In the genomic region with DNA sequence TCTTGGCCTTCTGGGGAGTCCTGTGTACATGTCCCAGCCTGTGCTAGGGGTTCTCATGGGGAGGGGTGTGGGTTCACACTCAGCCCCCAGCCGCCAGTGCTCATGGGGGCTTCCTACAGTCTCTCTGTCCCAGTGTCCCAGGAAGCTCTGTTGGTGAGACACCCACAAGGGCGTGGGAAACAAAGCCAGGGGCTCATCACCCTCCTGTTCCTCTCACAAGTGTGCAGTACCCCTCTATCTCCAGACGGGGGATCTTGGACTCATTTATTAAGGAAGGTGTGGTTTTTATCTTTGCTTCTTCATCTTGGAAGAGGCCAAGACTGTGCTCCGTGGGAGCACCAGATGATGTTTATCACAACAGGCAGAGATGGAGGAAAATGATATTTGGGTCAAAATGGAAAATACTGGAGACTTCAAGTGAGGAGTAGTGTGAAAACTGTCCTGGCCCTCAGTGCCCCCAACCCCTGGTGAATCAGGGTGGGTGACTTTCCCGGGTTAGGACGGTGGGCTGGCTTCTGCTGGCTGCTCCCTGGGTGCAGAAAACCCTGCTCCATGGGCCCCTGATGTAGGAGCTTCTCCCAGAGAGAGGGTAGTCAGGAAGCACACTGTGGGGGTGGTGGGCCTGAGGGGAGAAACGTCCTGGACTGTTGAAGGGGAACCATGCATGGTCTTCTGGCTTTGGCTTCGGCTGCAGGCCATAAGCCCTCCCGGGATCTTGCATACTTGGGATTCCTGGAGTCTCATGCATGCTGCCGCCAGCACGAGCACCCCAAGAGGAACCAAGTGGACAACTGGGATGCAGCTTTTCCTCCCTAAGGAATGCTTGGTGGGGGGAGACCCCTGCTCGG, we compare ENCODE assay signal across 1 cellular context.
TF ChIP-seq lines count a peak whose summit lies in the region.

No MANE protein-coding gene starts in this region.

TF ChIP-seq in GM23338, 12 proteins besides CTCF, POLR2A, EP300 and RAD21:
- TF ChIP-seq, protein P1, sequence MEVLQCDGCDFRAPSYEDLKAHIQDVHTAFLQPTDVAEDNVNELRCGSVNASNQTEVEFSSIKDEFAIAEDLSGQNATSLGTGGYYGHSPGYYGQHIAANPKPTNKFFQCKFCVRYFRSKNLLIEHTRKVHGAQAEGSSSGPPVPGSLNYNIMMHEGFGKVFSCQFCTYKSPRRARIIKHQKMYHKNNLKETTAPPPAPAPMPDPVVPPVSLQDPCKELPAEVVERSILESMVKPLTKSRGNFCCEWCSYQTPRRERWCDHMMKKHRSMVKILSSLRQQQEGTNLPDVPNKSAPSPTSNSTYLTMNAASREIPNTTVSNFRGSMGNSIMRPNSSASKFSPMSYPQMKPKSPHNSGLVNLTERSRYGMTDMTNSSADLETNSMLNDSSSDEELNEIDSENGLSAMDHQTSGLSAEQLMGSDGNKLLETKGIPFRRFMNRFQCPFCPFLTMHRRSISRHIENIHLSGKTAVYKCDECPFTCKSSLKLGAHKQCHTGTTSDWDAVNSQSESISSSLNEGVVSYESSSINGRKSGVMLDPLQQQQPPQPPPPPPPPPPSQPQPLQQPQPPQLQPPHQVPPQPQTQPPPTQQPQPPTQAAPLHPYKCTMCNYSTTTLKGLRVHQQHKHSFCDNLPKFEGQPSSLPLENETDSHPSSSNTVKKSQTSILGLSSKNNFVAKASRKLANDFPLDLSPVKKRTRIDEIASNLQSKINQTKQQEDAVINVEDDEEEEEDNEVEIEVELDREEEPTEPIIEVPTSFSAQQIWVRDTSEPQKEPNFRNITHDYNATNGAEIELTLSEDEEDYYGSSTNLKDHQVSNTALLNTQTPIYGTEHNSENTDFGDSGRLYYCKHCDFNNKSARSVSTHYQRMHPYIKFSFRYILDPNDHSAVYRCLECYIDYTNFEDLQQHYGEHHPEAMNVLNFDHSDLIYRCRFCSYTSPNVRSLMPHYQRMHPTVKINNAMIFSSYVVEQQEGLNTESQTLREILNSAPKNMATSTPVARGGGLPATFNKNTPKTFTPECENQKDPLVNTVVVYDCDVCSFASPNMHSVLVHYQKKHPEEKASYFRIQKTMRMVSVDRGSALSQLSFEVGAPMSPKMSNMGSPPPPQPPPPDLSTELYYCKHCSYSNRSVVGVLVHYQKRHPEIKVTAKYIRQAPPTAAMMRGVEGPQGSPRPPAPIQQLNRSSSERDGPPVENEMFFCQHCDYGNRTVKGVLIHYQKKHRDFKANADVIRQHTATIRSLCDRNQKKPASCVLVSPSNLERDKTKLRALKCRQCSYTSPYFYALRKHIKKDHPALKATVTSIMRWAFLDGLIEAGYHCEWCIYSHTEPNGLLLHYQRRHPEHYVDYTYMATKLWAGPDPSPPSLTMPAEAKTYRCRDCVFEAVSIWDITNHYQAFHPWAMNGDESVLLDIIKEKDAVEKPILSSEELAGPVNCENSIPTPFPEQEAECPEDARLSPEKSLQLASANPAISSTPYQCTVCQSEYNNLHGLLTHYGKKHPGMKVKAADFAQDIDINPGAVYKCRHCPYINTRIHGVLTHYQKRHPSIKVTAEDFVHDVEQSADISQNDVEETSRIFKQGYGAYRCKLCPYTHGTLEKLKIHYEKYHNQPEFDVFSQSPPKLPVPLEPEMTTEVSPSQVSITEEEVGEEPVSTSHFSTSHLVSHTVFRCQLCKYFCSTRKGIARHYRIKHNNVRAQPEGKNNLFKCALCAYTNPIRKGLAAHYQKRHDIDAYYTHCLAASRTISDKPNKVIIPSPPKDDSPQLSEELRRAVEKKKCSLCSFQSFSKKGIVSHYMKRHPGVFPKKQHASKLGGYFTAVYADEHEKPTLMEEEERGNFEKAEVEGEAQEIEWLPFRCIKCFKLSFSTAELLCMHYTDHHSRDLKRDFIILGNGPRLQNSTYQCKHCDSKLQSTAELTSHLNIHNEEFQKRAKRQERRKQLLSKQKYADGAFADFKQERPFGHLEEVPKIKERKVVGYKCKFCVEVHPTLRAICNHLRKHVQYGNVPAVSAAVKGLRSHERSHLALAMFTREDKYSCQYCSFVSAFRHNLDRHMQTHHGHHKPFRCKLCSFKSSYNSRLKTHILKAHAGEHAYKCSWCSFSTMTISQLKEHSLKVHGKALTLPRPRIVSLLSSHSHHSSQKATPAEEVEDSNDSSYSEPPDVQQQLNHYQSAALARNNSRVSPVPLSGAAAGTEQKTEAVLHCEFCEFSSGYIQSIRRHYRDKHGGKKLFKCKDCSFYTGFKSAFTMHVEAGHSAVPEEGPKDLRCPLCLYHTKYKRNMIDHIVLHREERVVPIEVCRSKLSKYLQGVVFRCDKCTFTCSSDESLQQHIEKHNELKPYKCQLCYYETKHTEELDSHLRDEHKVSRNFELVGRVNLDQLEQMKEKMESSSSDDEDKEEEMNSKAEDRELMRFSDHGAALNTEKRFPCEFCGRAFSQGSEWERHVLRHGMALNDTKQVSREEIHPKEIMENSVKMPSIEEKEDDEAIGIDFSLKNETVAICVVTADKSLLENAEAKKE (CRISPR knock-in tag; IDR thresholded peaks at IDR 0.05): peak; percentile 73
- TF ChIP-seq ZNF331 (CRISPR knock-in tag; IDR thresholded peaks at IDR 0.05; ENCODE audit: low read depth) (no peak), CREB1 (CRISPR knock-in tag; IDR thresholded peaks at IDR 0.05; ENCODE audit: low read depth) (no peak), POLR2AphosphoS5 (IDR thresholded peaks at IDR 0.05; ENCODE audit: low read depth) (no peak)
- TF ChIP-seq, protein P2, sequence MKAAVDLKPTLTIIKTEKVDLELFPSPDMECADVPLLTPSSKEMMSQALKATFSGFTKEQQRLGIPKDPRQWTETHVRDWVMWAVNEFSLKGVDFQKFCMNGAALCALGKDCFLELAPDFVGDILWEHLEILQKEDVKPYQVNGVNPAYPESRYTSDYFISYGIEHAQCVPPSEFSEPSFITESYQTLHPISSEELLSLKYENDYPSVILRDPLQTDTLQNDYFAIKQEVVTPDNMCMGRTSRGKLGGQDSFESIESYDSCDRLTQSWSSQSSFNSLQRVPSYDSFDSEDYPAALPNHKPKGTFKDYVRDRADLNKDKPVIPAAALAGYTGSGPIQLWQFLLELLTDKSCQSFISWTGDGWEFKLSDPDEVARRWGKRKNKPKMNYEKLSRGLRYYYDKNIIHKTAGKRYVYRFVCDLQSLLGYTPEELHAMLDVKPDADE (IDR thresholded peaks at IDR 0.05): no peak
